In the genomic region with DNA sequence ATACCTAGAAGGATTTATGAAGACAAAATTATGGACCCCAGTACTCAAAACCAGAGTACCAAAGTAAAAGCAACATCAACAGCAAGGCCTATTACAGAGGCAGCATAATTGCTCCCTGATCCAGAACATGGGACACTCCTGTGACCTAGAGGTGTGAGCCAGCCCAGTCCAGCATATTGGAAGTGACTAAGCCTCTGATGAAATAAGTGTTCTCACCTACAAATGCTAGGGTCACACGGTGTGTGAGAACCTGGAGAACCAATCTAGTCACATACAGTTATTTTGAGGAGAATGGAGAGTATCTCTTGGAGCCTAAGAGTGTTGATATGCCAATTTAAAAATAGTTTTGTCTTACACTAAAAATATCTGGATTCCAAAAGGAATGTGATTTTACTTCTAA, we compare ENCODE assay signal across 1 cellular context.
TF ChIP-seq lines count a peak whose summit lies in the region.

No MANE protein-coding gene starts in this region.

TF ChIP-seq in SK-N-SH, 30 proteins besides CTCF, POLR2A, EP300 and RAD21 (continued from another document):
- TF ChIP-seq, protein P1, sequence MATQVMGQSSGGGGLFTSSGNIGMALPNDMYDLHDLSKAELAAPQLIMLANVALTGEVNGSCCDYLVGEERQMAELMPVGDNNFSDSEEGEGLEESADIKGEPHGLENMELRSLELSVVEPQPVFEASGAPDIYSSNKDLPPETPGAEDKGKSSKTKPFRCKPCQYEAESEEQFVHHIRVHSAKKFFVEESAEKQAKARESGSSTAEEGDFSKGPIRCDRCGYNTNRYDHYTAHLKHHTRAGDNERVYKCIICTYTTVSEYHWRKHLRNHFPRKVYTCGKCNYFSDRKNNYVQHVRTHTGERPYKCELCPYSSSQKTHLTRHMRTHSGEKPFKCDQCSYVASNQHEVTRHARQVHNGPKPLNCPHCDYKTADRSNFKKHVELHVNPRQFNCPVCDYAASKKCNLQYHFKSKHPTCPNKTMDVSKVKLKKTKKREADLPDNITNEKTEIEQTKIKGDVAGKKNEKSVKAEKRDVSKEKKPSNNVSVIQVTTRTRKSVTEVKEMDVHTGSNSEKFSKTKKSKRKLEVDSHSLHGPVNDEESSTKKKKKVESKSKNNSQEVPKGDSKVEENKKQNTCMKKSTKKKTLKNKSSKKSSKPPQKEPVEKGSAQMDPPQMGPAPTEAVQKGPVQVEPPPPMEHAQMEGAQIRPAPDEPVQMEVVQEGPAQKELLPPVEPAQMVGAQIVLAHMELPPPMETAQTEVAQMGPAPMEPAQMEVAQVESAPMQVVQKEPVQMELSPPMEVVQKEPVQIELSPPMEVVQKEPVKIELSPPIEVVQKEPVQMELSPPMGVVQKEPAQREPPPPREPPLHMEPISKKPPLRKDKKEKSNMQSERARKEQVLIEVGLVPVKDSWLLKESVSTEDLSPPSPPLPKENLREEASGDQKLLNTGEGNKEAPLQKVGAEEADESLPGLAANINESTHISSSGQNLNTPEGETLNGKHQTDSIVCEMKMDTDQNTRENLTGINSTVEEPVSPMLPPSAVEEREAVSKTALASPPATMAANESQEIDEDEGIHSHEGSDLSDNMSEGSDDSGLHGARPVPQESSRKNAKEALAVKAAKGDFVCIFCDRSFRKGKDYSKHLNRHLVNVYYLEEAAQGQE (IDR thresholded peaks at IDR 0.05; ENCODE audit: low read depth, low read length): no peak
- TF ChIP-seq, protein P2, sequence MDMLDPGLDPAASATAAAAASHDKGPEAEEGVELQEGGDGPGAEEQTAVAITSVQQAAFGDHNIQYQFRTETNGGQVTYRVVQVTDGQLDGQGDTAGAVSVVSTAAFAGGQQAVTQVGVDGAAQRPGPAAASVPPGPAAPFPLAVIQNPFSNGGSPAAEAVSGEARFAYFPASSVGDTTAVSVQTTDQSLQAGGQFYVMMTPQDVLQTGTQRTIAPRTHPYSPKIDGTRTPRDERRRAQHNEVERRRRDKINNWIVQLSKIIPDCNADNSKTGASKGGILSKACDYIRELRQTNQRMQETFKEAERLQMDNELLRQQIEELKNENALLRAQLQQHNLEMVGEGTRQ (IDR thresholded peaks at IDR 0.05; ENCODE audit: borderline replicate concordance, low read depth, low read length): no peak
- TF ChIP-seq, protein P3, sequence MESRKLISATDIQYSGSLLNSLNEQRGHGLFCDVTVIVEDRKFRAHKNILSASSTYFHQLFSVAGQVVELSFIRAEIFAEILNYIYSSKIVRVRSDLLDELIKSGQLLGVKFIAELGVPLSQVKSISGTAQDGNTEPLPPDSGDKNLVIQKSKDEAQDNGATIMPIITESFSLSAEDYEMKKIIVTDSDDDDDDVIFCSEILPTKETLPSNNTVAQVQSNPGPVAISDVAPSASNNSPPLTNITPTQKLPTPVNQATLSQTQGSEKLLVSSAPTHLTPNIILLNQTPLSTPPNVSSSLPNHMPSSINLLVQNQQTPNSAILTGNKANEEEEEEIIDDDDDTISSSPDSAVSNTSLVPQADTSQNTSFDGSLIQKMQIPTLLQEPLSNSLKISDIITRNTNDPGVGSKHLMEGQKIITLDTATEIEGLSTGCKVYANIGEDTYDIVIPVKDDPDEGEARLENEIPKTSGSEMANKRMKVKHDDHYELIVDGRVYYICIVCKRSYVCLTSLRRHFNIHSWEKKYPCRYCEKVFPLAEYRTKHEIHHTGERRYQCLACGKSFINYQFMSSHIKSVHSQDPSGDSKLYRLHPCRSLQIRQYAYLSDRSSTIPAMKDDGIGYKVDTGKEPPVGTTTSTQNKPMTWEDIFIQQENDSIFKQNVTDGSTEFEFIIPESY (IDR thresholded peaks at IDR 0.05; ENCODE audit: borderline replicate concordance, low read depth): no peak
- no peak for TF ChIP-seq GABPA (IDR thresholded peaks at IDR 0.05; ENCODE audit: low read depth)
- TF ChIP-seq, protein P4, sequence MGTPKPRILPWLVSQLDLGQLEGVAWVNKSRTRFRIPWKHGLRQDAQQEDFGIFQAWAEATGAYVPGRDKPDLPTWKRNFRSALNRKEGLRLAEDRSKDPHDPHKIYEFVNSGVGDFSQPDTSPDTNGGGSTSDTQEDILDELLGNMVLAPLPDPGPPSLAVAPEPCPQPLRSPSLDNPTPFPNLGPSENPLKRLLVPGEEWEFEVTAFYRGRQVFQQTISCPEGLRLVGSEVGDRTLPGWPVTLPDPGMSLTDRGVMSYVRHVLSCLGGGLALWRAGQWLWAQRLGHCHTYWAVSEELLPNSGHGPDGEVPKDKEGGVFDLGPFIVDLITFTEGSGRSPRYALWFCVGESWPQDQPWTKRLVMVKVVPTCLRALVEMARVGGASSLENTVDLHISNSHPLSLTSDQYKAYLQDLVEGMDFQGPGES (IDR thresholded peaks at IDR 0.05; ENCODE audit: low read depth, low read length): no peak
- no peak for TF ChIP-seq FOXJ3 (CRISPR knock-in tag; IDR thresholded peaks at IDR 0.05)
- no peak for TF ChIP-seq GATA2 (CRISPR knock-in tag; IDR thresholded peaks at IDR 0.05)
- no peak for TF ChIP-seq TCF12 (IDR thresholded peaks at IDR 0.05)
